ENCODE assay signal across 43 cellular contexts in the genomic region with DNA sequence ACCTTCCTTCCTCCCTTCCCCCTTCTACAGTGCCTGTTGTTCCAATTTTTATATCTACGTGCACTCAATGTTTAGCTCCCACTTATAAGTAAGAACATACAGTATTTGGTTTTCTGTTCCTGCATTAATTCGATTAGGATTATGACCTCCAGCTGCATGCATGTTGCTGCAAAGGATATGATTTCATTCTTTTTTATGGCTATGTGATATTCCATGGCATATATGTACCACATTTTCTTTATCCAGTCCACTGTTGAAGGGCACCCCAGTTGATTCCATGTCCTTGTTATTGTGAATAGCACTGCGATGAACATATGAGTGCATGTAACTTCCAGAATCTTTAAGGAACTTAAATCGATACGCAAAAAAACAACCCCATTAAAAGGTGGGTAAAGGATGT. TPM values are rescaled to one million over a fixed set of nuclear protein-coding genes. Genes with fewer than 3 reads are reported as not detected.
"Had no signal": no experiment of that assay in that cellular context is flagged by ENCODE, and none has a peak within 500 bp of the region (broad histone marks: within the 10 kb centered on the region; RNA-seq: fewer than 3 reads in every experiment).

No MANE protein-coding gene starts in this region.

- ATAC-seq: activated naive CD4-positive, alpha-beta T cell treated with anti-CD3 and anti-CD28 coated beads, Interleukin-2, amount 50 U/mL, for 72 hours; activated naive CD8-positive, alpha-beta T cell treated with anti-CD3 and anti-CD28 coated beads, Interleukin-2, amount 50 U/mL, for 24 hours; activated T-cell treated with anti-CD3 and anti-CD28 coated beads, Interleukin-2, amount 50 U/mL, for 4 hours; activated T-cell treated with anti-CD3 and anti-CD28 coated beads, Interleukin-2, amount 50 U/mL, for 72 hours; activated T-helper 17 cell treated with anti-CD3 and anti-CD28 coated beads, Interleukin-2, amount 50 U/mL, for 72 hours; body of pancreas had no signal

- H3K4me1 ChIP-seq: adrenal gland, ascending aorta, body of pancreas, breast epithelium had no signal

- H3K27ac Mint-ChIP-seq: activated naive CD4-positive, alpha-beta T cell treated with anti-CD3 and anti-CD28 coated beads for 36 hours; activated naive CD4-positive, alpha-beta T cell treated with anti-CD3 and anti-CD28 coated beads, Interleukin-2, amount 50 U/mL, for 24 hours; activated naive CD4-positive, alpha-beta T cell treated with anti-CD3 and anti-CD28 coated beads, Interleukin-2, amount 50 U/mL, for 72 hours; activated naive CD8-positive, alpha-beta T cell; activated naive CD8-positive, alpha-beta T cell treated with anti-CD3 and anti-CD28 coated beads for 36 hours; activated naive CD8-positive, alpha-beta T cell treated with anti-CD3 and anti-CD28 coated beads, Interleukin-2, amount 10 ng/mL, durations not matched to agents 7 days and 5 days; activated naive CD8-positive, alpha-beta T cell treated with anti-CD3 and anti-CD28 coated beads, Interleukin-2, amount 50 U/mL, for 24 hours; activated T-cell treated with anti-CD3 and anti-CD28 coated beads, Interleukin-2, amount 50 U/mL, for 24 hours; activated T-cell treated with anti-CD3 and anti-CD28 coated beads, Interleukin-2, amount 50 U/mL, for 72 hours; activated T-helper 1 cell treated with anti-CD3 and anti-CD28 coated beads, Interleukin-12 subunit alpha, Interleukin-12 subunit beta, Interleukin-2, Interleukin-4 antibody, amounts not matched to agents 30 ng/mL and 10 ng/mL and 1 ng/mL, durations not matched to agents 14 hours and 24 hours and 36 hours; activated T-helper 17 cell treated with anti-CD3 and anti-CD28 coated beads, Interleukin-2, amount 50 U/mL, for 72 hours; activated T-helper 2 cell treated with anti-CD3 and anti-CD28 coated beads, Interferon-gamma antibody, Interleukin-2, Interleukin-4, amounts not matched to agents 10 μg/mL and 5 μg/mL and 100 μg/mL, durations not matched to agents 14 hours and 24 hours and 36 hours; brain had no signal

- H3K9me3 ChIP-seq: adrenal gland, ascending aorta, body of pancreas, breast epithelium had no signal

- H3K36me3 Mint-ChIP-seq: activated naive CD4-positive, alpha-beta T cell treated with anti-CD3 and anti-CD28 coated beads, Interleukin-2, amount 50 U/mL, for 24 hours; activated naive CD4-positive, alpha-beta T cell treated with anti-CD3 and anti-CD28 coated beads, Interleukin-2, amount 50 U/mL, for 72 hours; activated naive CD8-positive, alpha-beta T cell treated with anti-CD3 and anti-CD28 coated beads for 36 hours; activated naive CD8-positive, alpha-beta T cell treated with anti-CD3 and anti-CD28 coated beads, Interleukin-2, amount 10 ng/mL, durations not matched to agents 7 days and 5 days; brain had no signal

- DNase-seq: activated effector memory CD4-positive, alpha-beta T cell treated with anti-CD3 and anti-CD28 coated beads, Interleukin-2, amount 50 U/mL, for 16 hours; activated effector memory CD4-positive, alpha-beta T cell treated with Interleukin-2 at 50 U/mL for 16 hours; activated gamma-delta T cell; activated gamma-delta T cell treated with Interleukin-2 at 50 U/mL for 16 hours; activated naive CD4-positive, alpha-beta T cell; activated naive CD4-positive, alpha-beta T cell treated with anti-CD3 and anti-CD28 coated beads for 36 hours; activated naive CD4-positive, alpha-beta T cell treated with anti-CD3 and anti-CD28 coated beads, Interleukin-2, amount 50 U/mL, for 16 hours; activated naive CD4-positive, alpha-beta T cell treated with Interleukin-2 at 50 U/mL for 16 hours; activated naive CD8-positive, alpha-beta T cell treated with anti-CD3 and anti-CD28 coated beads for 36 hours; activated naive CD8-positive, alpha-beta T cell treated with anti-CD3 and anti-CD28 coated beads, Interleukin-2, amount 10 ng/mL, durations not matched to agents 7 days and 5 days; activated naive CD8-positive, alpha-beta T cell treated with anti-CD3 and anti-CD28 coated beads, Interleukin-2, amount 50 U/mL, for 24 hours; activated T-cell treated with anti-CD3 and anti-CD28 coated beads, Interleukin-2, amount 50 U/mL, for 1 hour; activated T-cell treated with anti-CD3 and anti-CD28 coated beads, Interleukin-2, amount 50 U/mL, for 24 hours; activated T-cell treated with anti-CD3 and anti-CD28 coated beads, Interleukin-2, amount 50 U/mL, for 4 hours; activated T-cell treated with anti-CD3 and anti-CD28 coated beads, Interleukin-2, amount 50 U/mL, for 48 hours; activated T-cell treated with anti-CD3 and anti-CD28 coated beads, Interleukin-2, amount 50 U/mL, for 72 hours; adrenal gland; amniotic stem cell; amygdala; anterior cingulate cortex; aorta; body of pancreas; brain microvascular endothelial cell; caudate nucleus; central memory CD4-positive, alpha-beta T cell; cerebellar nuclear complex had no signal

- H3K9me3 Mint-ChIP-seq: activated naive CD4-positive, alpha-beta T cell treated with anti-CD3 and anti-CD28 coated beads for 36 hours; activated naive CD4-positive, alpha-beta T cell treated with anti-CD3 and anti-CD28 coated beads, Interleukin-2, amount 50 U/mL, for 24 hours; activated naive CD4-positive, alpha-beta T cell treated with anti-CD3 and anti-CD28 coated beads, Interleukin-2, amount 50 U/mL, for 72 hours; activated naive CD8-positive, alpha-beta T cell treated with anti-CD3 and anti-CD28 coated beads for 36 hours; activated naive CD8-positive, alpha-beta T cell treated with anti-CD3 and anti-CD28 coated beads, Interleukin-2, amount 10 ng/mL, durations not matched to agents 7 days and 5 days; activated naive CD8-positive, alpha-beta T cell treated with anti-CD3 and anti-CD28 coated beads, Interleukin-2, amount 50 U/mL, for 24 hours; activated T-cell treated with anti-CD3 and anti-CD28 coated beads, Interleukin-2, amount 50 U/mL, for 24 hours; activated T-cell treated with anti-CD3 and anti-CD28 coated beads, Interleukin-2, amount 50 U/mL, for 4 hours; activated T-cell treated with anti-CD3 and anti-CD28 coated beads, Interleukin-2, amount 50 U/mL, for 72 hours; activated T-helper 1 cell treated with anti-CD3 and anti-CD28 coated beads, Interleukin-12 subunit alpha, Interleukin-12 subunit beta, Interleukin-2, Interleukin-4 antibody, amounts not matched to agents 30 ng/mL and 10 ng/mL and 1 ng/mL, durations not matched to agents 14 hours and 24 hours and 36 hours; activated T-helper 17 cell treated with anti-CD3 and anti-CD28 coated beads, Interleukin-2, amount 50 U/mL, for 72 hours; activated T-helper 2 cell treated with anti-CD3 and anti-CD28 coated beads, Interferon-gamma antibody, Interleukin-2, Interleukin-4, amounts not matched to agents 10 μg/mL and 5 μg/mL and 100 μg/mL, durations not matched to agents 14 hours and 24 hours and 36 hours; brain; central memory CD8-positive, alpha-beta T cell had no signal

- H3K4me3 ChIP-seq: adrenal gland, ascending aorta, body of pancreas, breast epithelium, cardiac muscle cell had no signal

- FAIRE-seq: astrocyte, bronchial epithelial cell had no signal

- H3K4me1 Mint-ChIP-seq: activated naive CD4-positive, alpha-beta T cell treated with anti-CD3 and anti-CD28 coated beads, Interleukin-2, amount 50 U/mL, for 24 hours; activated naive CD8-positive, alpha-beta T cell treated with anti-CD3 and anti-CD28 coated beads for 36 hours; activated naive CD8-positive, alpha-beta T cell treated with anti-CD3 and anti-CD28 coated beads, Interleukin-2, amount 10 ng/mL, durations not matched to agents 7 days and 5 days; activated naive CD8-positive, alpha-beta T cell treated with anti-CD3 and anti-CD28 coated beads, Interleukin-2, amount 50 U/mL, for 24 hours; activated T-helper 17 cell treated with anti-CD3 and anti-CD28 coated beads, Interleukin-2, amount 50 U/mL, for 72 hours; brain; central memory CD8-positive, alpha-beta T cell had no signal

- H3K4me3 Mint-ChIP-seq: activated naive CD4-positive, alpha-beta T cell treated with anti-CD3 and anti-CD28 coated beads for 36 hours; activated naive CD4-positive, alpha-beta T cell treated with anti-CD3 and anti-CD28 coated beads, Interleukin-2, amount 50 U/mL, for 24 hours; activated naive CD8-positive, alpha-beta T cell; activated naive CD8-positive, alpha-beta T cell treated with anti-CD3 and anti-CD28 coated beads for 36 hours; activated naive CD8-positive, alpha-beta T cell treated with anti-CD3 and anti-CD28 coated beads, Interleukin-2, amount 10 ng/mL, durations not matched to agents 7 days and 5 days; activated naive CD8-positive, alpha-beta T cell treated with anti-CD3 and anti-CD28 coated beads, Interleukin-2, amount 50 U/mL, for 24 hours; activated T-cell treated with anti-CD3 and anti-CD28 coated beads, Interleukin-2, amount 50 U/mL, for 24 hours; activated T-cell treated with anti-CD3 and anti-CD28 coated beads, Interleukin-2, amount 50 U/mL, for 4 hours; activated T-cell treated with anti-CD3 and anti-CD28 coated beads, Interleukin-2, amount 50 U/mL, for 72 hours; activated T-helper 1 cell treated with anti-CD3 and anti-CD28 coated beads, Interleukin-12 subunit alpha, Interleukin-12 subunit beta, Interleukin-2, Interleukin-4 antibody, amounts not matched to agents 30 ng/mL and 10 ng/mL and 1 ng/mL, durations not matched to agents 14 hours and 24 hours and 36 hours; activated T-helper 17 cell treated with anti-CD3 and anti-CD28 coated beads, Interleukin-2, amount 50 U/mL, for 72 hours; brain; central memory CD8-positive, alpha-beta T cell had no signal

- H3K27me3 Mint-ChIP-seq: activated naive CD4-positive, alpha-beta T cell treated with anti-CD3 and anti-CD28 coated beads, Interleukin-2, amount 50 U/mL, for 24 hours; activated naive CD8-positive, alpha-beta T cell; activated naive CD8-positive, alpha-beta T cell treated with anti-CD3 and anti-CD28 coated beads for 36 hours; activated naive CD8-positive, alpha-beta T cell treated with anti-CD3 and anti-CD28 coated beads, Interleukin-2, amount 10 ng/mL, durations not matched to agents 7 days and 5 days; activated naive CD8-positive, alpha-beta T cell treated with anti-CD3 and anti-CD28 coated beads, Interleukin-2, amount 50 U/mL, for 24 hours; activated T-cell treated with anti-CD3 and anti-CD28 coated beads, Interleukin-2, amount 50 U/mL, for 24 hours; activated T-helper 17 cell treated with anti-CD3 and anti-CD28 coated beads, Interleukin-2, amount 50 U/mL, for 72 hours; brain; central memory CD8-positive, alpha-beta T cell had no signal

- H3K27me3 ChIP-seq: adrenal gland, ascending aorta, body of pancreas, brain microvascular endothelial cell, breast epithelium, cardiac muscle cell had no signal

- H3K36me3 ChIP-seq: adrenal gland, ascending aorta, brain microvascular endothelial cell, breast epithelium, cardiac muscle cell had no signal

- H3K27ac ChIP-seq: adrenal gland, ascending aorta, body of pancreas, brain microvascular endothelial cell, breast epithelium, cardiac muscle cell had no signal

RNA-seq across cellular contexts. Expression of gene GNG11, which starts 42.7 kb away (rescaled TPM):
- total RNA-seq: activated naive CD4-positive, alpha-beta T cell treated with anti-CD3 and anti-CD28 coated beads for 36 hours; activated naive CD4-positive, alpha-beta T cell treated with anti-CD3 and anti-CD28 coated beads, Interleukin-2, amount 50 U/mL, for 72 hours; activated naive CD8-positive, alpha-beta T cell treated with anti-CD3 and anti-CD28 coated beads for 36 hours; activated naive CD8-positive, alpha-beta T cell treated with anti-CD3 and anti-CD28 coated beads, Interleukin-2, amount 10 ng/mL, durations not matched to agents 7 days and 5 days; activated T-cell treated with anti-CD3 and anti-CD28 coated beads, Interleukin-2, amount 50 U/mL, for 72 hours; activated T-helper 1 cell treated with anti-CD3 and anti-CD28 coated beads, Interleukin-12 subunit alpha, Interleukin-12 subunit beta, Interleukin-2, Interleukin-4 antibody, amounts not matched to agents 30 ng/mL and 10 ng/mL and 1 ng/mL, durations not matched to agents 14 hours and 24 hours and 36 hours; activated T-helper 17 cell treated with anti-CD3 and anti-CD28 coated beads, Interleukin-2, amount 50 U/mL, for 72 hours; activated T-helper 2 cell treated with anti-CD3 and anti-CD28 coated beads, Interferon-gamma antibody, Interleukin-2, Interleukin-4, amounts not matched to agents 10 μg/mL and 5 μg/mL and 100 μg/mL, durations not matched to agents 14 hours and 24 hours and 36 hours had no signal

RNA-seq across cellular contexts. Expression of gene GNGT1, which starts 57.9 kb away (rescaled TPM):
- total RNA-seq: activated naive CD4-positive, alpha-beta T cell treated with anti-CD3 and anti-CD28 coated beads for 36 hours; activated naive CD4-positive, alpha-beta T cell treated with anti-CD3 and anti-CD28 coated beads, Interleukin-2, amount 50 U/mL, for 72 hours; activated naive CD8-positive, alpha-beta T cell treated with anti-CD3 and anti-CD28 coated beads for 36 hours; activated naive CD8-positive, alpha-beta T cell treated with anti-CD3 and anti-CD28 coated beads, Interleukin-2, amount 10 ng/mL, durations not matched to agents 7 days and 5 days; activated T-cell treated with anti-CD3 and anti-CD28 coated beads, Interleukin-2, amount 50 U/mL, for 4 hours; activated T-cell treated with anti-CD3 and anti-CD28 coated beads, Interleukin-2, amount 50 U/mL, for 72 hours; activated T-helper 1 cell treated with anti-CD3 and anti-CD28 coated beads, Interleukin-12 subunit alpha, Interleukin-12 subunit beta, Interleukin-2, Interleukin-4 antibody, amounts not matched to agents 30 ng/mL and 10 ng/mL and 1 ng/mL, durations not matched to agents 14 hours and 24 hours and 36 hours; activated T-helper 17 cell treated with anti-CD3 and anti-CD28 coated beads, Interleukin-2, amount 50 U/mL, for 72 hours; activated T-helper 2 cell treated with anti-CD3 and anti-CD28 coated beads, Interferon-gamma antibody, Interleukin-2, Interleukin-4, amounts not matched to agents 10 μg/mL and 5 μg/mL and 100 μg/mL, durations not matched to agents 14 hours and 24 hours and 36 hours; adrenal gland; aorta; ascending aorta; astrocyte; body of pancreas; breast epithelium; bronchial epithelial cell; cardiac muscle cell; cardiac septum; cerebellum; chondrocyte had no signal
- polyA plus RNA-seq: adipose tissue, adrenal gland, aorta, cardiac muscle cell had no signal
